In genomic region chr18:62522178-62522509, GRCh38 we compare ENCODE assay signal across 8 cellular contexts. TPM values are rescaled to one million over a fixed set of nuclear protein-coding genes. Genes with fewer than 3 reads are reported as not detected.
DNase-seq lines count a peak whose midpoint lies in the region; ATAC-seq, FAIRE-seq and TF ChIP-seq lines count a peak whose summit lies in the region.

No MANE protein-coding gene starts in this region.

- FAIRE-seq in RCC 7860 (lab: Jason Lieb, UNC) = no peak

- H3K27ac Mint-ChIP-seq in T-helper 1 cell treated with Interleukin-12 subunit alpha and Interleukin-12 subunit beta and Interleukin-4 antibody, amounts not matched to agents 30 μg/mL and 1 μg/mL, for 36 hours = peak overlapping the region; percentile 80

- H3K36me3 Mint-ChIP-seq in T-helper 1 cell treated with Interleukin-12 subunit alpha and Interleukin-12 subunit beta and Interleukin-4 antibody, amounts not matched to agents 30 μg/mL and 1 μg/mL, for 36 hours (ENCODE audit: low read depth) = peaks cover 26% of the 10 kb centered on the region

- H3K36me3 ChIP-seq in RWPE2 (ENCODE audit: low read depth) (no peaks in the 10 kb centered on the region), prostate gland (no peaks in the 10 kb centered on the region)

- H3K27me3 Mint-ChIP-seq in T-helper 1 cell treated with Interleukin-12 subunit alpha and Interleukin-12 subunit beta and Interleukin-4 antibody, amounts not matched to agents 30 μg/mL and 1 μg/mL, for 36 hours (ENCODE audit: low read depth) = peaks cover 7% of the 10 kb centered on the region

- H3K4me1 ChIP-seq in RWPE2 (ENCODE audit: insufficient read depth, poor library complexity, severe bottlenecking) = peaks cover 8% of the 10 kb centered on the region
- no peaks in the 10 kb centered on the region for H3K4me1 ChIP-seq in prostate gland (replicated peaks)

- TF ChIP-seq POLR2A in prostate gland (IDR thresholded peaks at IDR 0.05) = no peak

- no peaks in the 10 kb centered on the region for H3K27me3 ChIP-seq in RWPE2 (ENCODE audit: insufficient read depth, poor library complexity, severe bottlenecking)
- no peaks in the 10 kb centered on the region for H3K27me3 ChIP-seq in prostate gland (replicated peaks; ENCODE audit: insufficient read depth)

- H3K9me3 ChIP-seq in RWPE2 (ENCODE audit: severe bottlenecking) = no peaks in the 10 kb centered on the region
- H3K9me3 ChIP-seq in prostate gland = no peaks in the 10 kb centered on the region

- DNase-seq in T-helper 1 cell (no peak), RWPE2 (ENCODE audit: low spot score) (no peak), fibroblast of pulmonary artery (ENCODE audit: low read depth) (no peak), prostate gland (ENCODE audit: low spot score) (no peak), KG1 (lab: John Stamatoyannopoulos, UW) (no peak), RCC 7860 (ENCODE audit: low spot score) (no peak)

- H3K4me3 Mint-ChIP-seq in T-helper 1 cell treated with Interleukin-12 subunit alpha and Interleukin-12 subunit beta and Interleukin-4 antibody, amounts not matched to agents 30 μg/mL and 1 μg/mL, for 36 hours = peak overlapping the region; percentile 88

- 1% methylated on average over 32 of the region's 32 CpGs for WGBS in prostate gland

- peak overlapping the region; percentile 87 for H3K27ac ChIP-seq in RWPE2 (ENCODE audit: poor library complexity, severe bottlenecking)
- peak overlapping the region; percentile 98 for H3K27ac ChIP-seq in prostate gland

- TF ChIP-seq CTCF in RWPE2 (IDR thresholded peaks at IDR 0.05; ENCODE audit: poor library complexity, severe bottlenecking) = no peak
- no peak for TF ChIP-seq CTCF in fibroblast of pulmonary artery (IDR thresholded peaks at IDR 0.05; ENCODE audit: low read length, missing control alignments)
- TF ChIP-seq CTCF in prostate gland (IDR thresholded peaks at IDR 0.05) = no peak

- ATAC-seq in HG02840 (IDR thresholded peaks at IDR 0.05; ENCODE audit: low FRiP score, unreplicated experiment) (peak; percentile 2), RWPE2 (ENCODE audit: low read depth) (peak; percentile 8; the same call in 2 of the 3 replicates)

- H3K4me3 ChIP-seq in RWPE2 (ENCODE audit: severe bottlenecking) (peak overlapping the region; percentile 68), fibroblast of pulmonary artery (replicated peaks; ENCODE audit: low read depth, low read length) (peak overlapping the region; percentile 80), prostate gland (peak overlapping the region; percentile 84 to 85)

- H3K9me3 Mint-ChIP-seq in T-helper 1 cell treated with Interleukin-12 subunit alpha and Interleukin-12 subunit beta and Interleukin-4 antibody, amounts not matched to agents 30 μg/mL and 1 μg/mL, for 36 hours = peaks cover 5% of the 10 kb centered on the region

- peaks cover 25% of the 10 kb centered on the region for H3K4me1 Mint-ChIP-seq in T-helper 1 cell treated with Interleukin-12 subunit alpha and Interleukin-12 subunit beta and Interleukin-4 antibody, amounts not matched to agents 30 μg/mL and 1 μg/mL, for 36 hours (ENCODE audit: low read depth)

- intact Hi-C loops in prostate gland (cut with DNase I) = loop anchor here (5.0 to 10.0 kb wide), 4 partner anchors 60 to 903 kb away; partner anchors contain the start of genes PIGN, RELCH and VPS4B

RNA-seq across cellular contexts. Expression of gene ZCCHC2, which starts 0.7 kb away (rescaled TPM):
- 10 to 100 TPM; 18.7 to 39.4 TPM for total RNA-seq in prostate gland
